Comparison of ENCODE assay signal across 8 cellular contexts in genomic region chr6:29553268-29554057, GRCh38. TPM values are rescaled to one million over a fixed set of nuclear protein-coding genes. Genes with fewer than 3 reads are reported as not detected.
DNase-seq lines count a peak whose midpoint lies in the region; ATAC-seq and TF ChIP-seq lines count a peak whose summit lies in the region.

No MANE protein-coding gene starts in this region.

- H3K36me3 Mint-ChIP-seq in chondrocyte (ENCODE audit: low read depth) (no peaks in the 10 kb centered on the region), Calu3 (ENCODE audit: insufficient read depth, unreplicated experiment) (peaks cover 10% of the 10 kb centered on the region)
- H3K36me3 Mint-ChIP-seq in stimulated activated naive B cell treated with anti-CD40 and anti-IgM and Interleukin-4, amounts not matched to agents 10 μg/mL and 1 μg/mL and 100 μg/mL, for 72 hours = no peaks in the 10 kb centered on the region

- H3K27me3 Mint-ChIP-seq in chondrocyte (ENCODE audit: low read depth) = peaks cover 70% of the 10 kb centered on the region
- H3K27me3 Mint-ChIP-seq in stimulated activated naive B cell treated with anti-CD40 and anti-IgM and Interleukin-4, amounts not matched to agents 10 μg/mL and 1 μg/mL and 100 μg/mL, for 72 hours = peaks cover 55 to 66% of the 10 kb centered on the region in 2 donors
- no peaks in the 10 kb centered on the region for H3K27me3 Mint-ChIP-seq in Calu3 (ENCODE audit: unreplicated experiment)

- H3K9me3 Mint-ChIP-seq in chondrocyte (ENCODE audit: low read depth) (no peaks in the 10 kb centered on the region), Calu3 (ENCODE audit: low read depth, unreplicated experiment) (peaks cover 6% of the 10 kb centered on the region)
- no peaks in the 10 kb centered on the region for H3K9me3 Mint-ChIP-seq in stimulated activated naive B cell treated with anti-CD40 and anti-IgM and Interleukin-4, amounts not matched to agents 10 μg/mL and 1 μg/mL and 100 μg/mL, for 72 hours

- DNase-seq in GM04504 (ENCODE audit: low read depth) = peak; percentile 22
- peak; percentile 5 for DNase-seq in NOMO-1 treated with dmso at 0.1 percent for 144 hours (lab: John Stamatoyannopoulos, UW; ENCODE audit: unreplicated experiment)
- DNase-seq in chondrocyte (ENCODE audit: low spot score) = no peak
- DNase-seq in left colon = peak; percentile 42 to 44
- peak; percentile 15 for DNase-seq in stimulated activated naive B cell treated with anti-CD40 and anti-IgM and Interleukin-4, amounts not matched to agents 10 μg/mL and 1 μg/mL and 100 μg/mL, for 72 hours
- no peak for DNase-seq in central memory CD4-positive, alpha-beta T cell
- no peak for DNase-seq in T-helper 9 cell
- no peak for DNase-seq in Calu3

- no TSS peak for BruUV-seq in Calu3 (replicated peaks; lab: Mats Ljungman, UMichigan)

- H3K27ac Mint-ChIP-seq in chondrocyte (ENCODE audit: unreplicated experiment) (no peak overlapping the region), Calu3 (ENCODE audit: unreplicated experiment) (no peak overlapping the region)
- peak overlapping the region; percentile 59 for H3K27ac Mint-ChIP-seq in stimulated activated naive B cell treated with anti-CD40 and anti-IgM and Interleukin-4, amounts not matched to agents 10 μg/mL and 1 μg/mL and 100 μg/mL, for 72 hours

- intact Hi-C loops in left colon (cut with DNase I, micrococcal nuclease) (no loop called here), Calu3 (cut with micrococcal nuclease; ENCODE audit: unreplicated experiment) (no loop called here)

- H3K4me3 Mint-ChIP-seq in chondrocyte (ENCODE audit: unreplicated experiment) (peak overlapping the region; percentile 56), Calu3 (ENCODE audit: low read depth, unreplicated experiment) (no peak overlapping the region)
- peak overlapping the region; percentile 76 to 86 for H3K4me3 Mint-ChIP-seq in stimulated activated naive B cell treated with anti-CD40 and anti-IgM and Interleukin-4, amounts not matched to agents 10 μg/mL and 1 μg/mL and 100 μg/mL, for 72 hours

- ATAC-seq in left colon = peak; percentile 31
- peak; percentile 70 to 76 for ATAC-seq in stimulated activated naive B cell treated with anti-CD40 and anti-IgM and Interleukin-4, amounts not matched to agents 10 μg/mL and 1 μg/mL and 100 μg/mL, for 72 hours (replicated peaks)

- peaks cover 13% of the 10 kb centered on the region for H3K4me1 Mint-ChIP-seq in chondrocyte (ENCODE audit: low read depth)
- H3K4me1 Mint-ChIP-seq in stimulated activated naive B cell treated with anti-CD40 and anti-IgM and Interleukin-4, amounts not matched to agents 10 μg/mL and 1 μg/mL and 100 μg/mL, for 72 hours = peaks cover 7 to 14% of the 10 kb centered on the region in 2 donors
- no peaks in the 10 kb centered on the region for H3K4me1 Mint-ChIP-seq in Calu3 (ENCODE audit: low read depth, unreplicated experiment)

- CTCF ChIA-PET in Calu3 (lab: Charles Lee) = no interaction called here

- peak; percentile 47 for TF ChIP-seq CTCF in chondrocyte (IDR thresholded peaks at IDR 0.05)
- no peak for TF ChIP-seq CTCF in Calu3 (IDR thresholded peaks at IDR 0.05; ENCODE audit: unreplicated experiment)

RNA-seq across cellular contexts. Expression of gene UBD, which starts 6.1 kb away (rescaled TPM):
- total RNA-seq in chondrocyte (not detected in 3 replicates), left colon (1 to 10 TPM; 2.3 to 2.7 TPM), Calu3 (2022) (74.0 and 82.8 TPM in 2 replicates)

RNA-seq across cellular contexts. Expression of gene OR2H2, which starts 31.5 kb away (rescaled TPM):
- total RNA-seq in chondrocyte (not detected in 3 replicates), left colon (not detected), Calu3 (2022) (not detected in 2 replicates)

Comparison
In these comparisons a context has a peak if more than half of its experiments do, and no peak if none do; other contexts are left out.
1. DNase-seq: peak in GM04504 (single experiment), NOMO-1 treated with dmso at 0.1 percent for 144 hours (single experiment), left colon (2 of 2) and stimulated activated naive B cell treated with anti-CD40 and anti-IgM and Interleukin-4, amounts not matched to agents 10 μg/mL and 1 μg/mL and 100 μg/mL, for 72 hours (single experiment); none in chondrocyte (single experiment), central memory CD4-positive, alpha-beta T cell (single experiment), T-helper 9 cell (single experiment) and Calu3 (single experiment).
2. RNA of gene UBD, which starts 6.1 kb away (total RNA-seq): 74.0 to 82.8 TPM in Calu3; 2.3 to 2.7 TPM in left colon and not detected in chondrocyte; every median in the first group is over 10 times any median in the second.